19 cellular contexts compared by ENCODE assay signal in genomic region chr11:16111690-16112089, GRCh38.
DNase-seq lines count a peak whose midpoint lies in the region; ATAC-seq and TF ChIP-seq lines count a peak whose summit lies in the region.
"Had no signal": no experiment of that assay in that cellular context is flagged by ENCODE, and none has a peak within 500 bp of the region (broad histone marks: within the 10 kb centered on the region; RNA-seq: fewer than 3 reads in every experiment).

No MANE protein-coding gene starts in this region.

- H3K27ac ChIP-seq in right cardiac atrium (ENCODE audit: low read length), result no peak overlapping the region
- H3K27ac ChIP-seq in mesendoderm (ENCODE audit: low read depth, low read length), result no peak overlapping the region
- H3K27ac ChIP-seq in thyroid gland, result no peak overlapping the region
- H3K27ac ChIP-seq: lower lobe of right lung, VCaP had no signal

- peak in 1 of 3 donors; percentile 28 for DNase-seq in right cardiac atrium
- DNase-seq in cardiac septum (ENCODE audit: low spot score), result no peak
- DNase-seq in epithelial cell of proximal tubule (ENCODE audit: low read depth), result peak; percentile 3
- DNase-seq in mesendoderm, result peak; percentile 5
- peak; percentile 31 to 37 for DNase-seq in thyroid gland
- DNase-seq in NCI-H526 treated with DMSO at 0.1 percent for 48 hours (lab: John Stamatoyannopoulos, UW), result no peak
- no peak for DNase-seq in activated T-helper 1 cell treated with anti-CD3 and anti-CD28 coated beads, Interleukin-12 subunit alpha, Interleukin-12 subunit beta, Interleukin-2, Interleukin-4 antibody, amounts not matched to agents 30 ng/mL and 10 ng/mL and 1 ng/mL, durations not matched to agents 14 hours and 24 hours and 36 hours (ENCODE audit: low spot score)
- DNase-seq: ACHN; DMS79; effector memory CD4-positive, alpha-beta T cell; hippocampal formation; lower lobe of right lung; NCI-H1417 treated with DMSO at 0.1 percent for 48 hours; NCI-H2227 treated with DMSO at 0.1 percent for 48 hours had no signal

- TF ChIP-seq CTCF in epithelial cell of proximal tubule (conservative IDR thresholded peaks at IDR 0.05; ENCODE audit: low read depth, low read length) (no peak), thyroid gland (IDR thresholded peaks at IDR 0.05) (no peak)

- no peaks in the 10 kb centered on the region for H3K79me2 ChIP-seq in mesendoderm (ENCODE audit: control insufficient read depth, insufficient read depth, low read length)

- no peak overlapping the region for H3K4me3 Mint-ChIP-seq in activated T-helper 1 cell treated with anti-CD3 and anti-CD28 coated beads, Interleukin-12 subunit alpha, Interleukin-12 subunit beta, Interleukin-2, Interleukin-4 antibody, amounts not matched to agents 30 ng/mL and 10 ng/mL and 1 ng/mL, durations not matched to agents 14 hours and 24 hours and 36 hours
- H3K4me3 Mint-ChIP-seq: activated T-helper 17 cell treated with anti-CD3 and anti-CD28 coated beads, Interleukin-2, amount 50 U/mL, for 72 hours; central memory CD8-positive, alpha-beta T cell; natural killer cell treated with Interleukin-12 subunit alpha and Interleukin-12 subunit beta and Interleukin-15 and Interleukin-18, amount 100 ng/mL, for 72 hours had no signal

- no peak overlapping the region for H3K4me2 ChIP-seq in mesendoderm (ENCODE audit: low read length)

- no peaks in the 10 kb centered on the region for H3K79me1 ChIP-seq in mesendoderm (ENCODE audit: low read length)

- H3K4me3 ChIP-seq in right cardiac atrium (ENCODE audit: low read length) (peak overlapping the region; percentile 9), epithelial cell of proximal tubule (ENCODE audit: low read depth, low read length) (no peak overlapping the region), mesendoderm (ENCODE audit: low read length) (no peak overlapping the region), thyroid gland (replicated peaks in 1 of 3) (no peak overlapping the region)
- H3K4me3 ChIP-seq: lower lobe of right lung had no signal

- H2BK5ac ChIP-seq in mesendoderm (ENCODE audit: low read length), result no peak overlapping the region

- no peak overlapping the region for H4K5ac ChIP-seq in mesendoderm (ENCODE audit: low read length)

- H3K27me3 Mint-ChIP-seq in activated T-helper 1 cell treated with anti-CD3 and anti-CD28 coated beads, Interleukin-12 subunit alpha, Interleukin-12 subunit beta, Interleukin-2, Interleukin-4 antibody, amounts not matched to agents 30 ng/mL and 10 ng/mL and 1 ng/mL, durations not matched to agents 14 hours and 24 hours and 36 hours (ENCODE audit: insufficient read depth), result peaks cover 1% of the 10 kb centered on the region
- H3K27me3 Mint-ChIP-seq: activated T-helper 17 cell treated with anti-CD3 and anti-CD28 coated beads, Interleukin-2, amount 50 U/mL, for 72 hours; central memory CD8-positive, alpha-beta T cell; natural killer cell treated with Interleukin-12 subunit alpha and Interleukin-12 subunit beta and Interleukin-15 and Interleukin-18, amount 100 ng/mL, for 72 hours had no signal

- H3K9me3 Mint-ChIP-seq in activated T-helper 1 cell treated with anti-CD3 and anti-CD28 coated beads, Interleukin-12 subunit alpha, Interleukin-12 subunit beta, Interleukin-2, Interleukin-4 antibody, amounts not matched to agents 30 ng/mL and 10 ng/mL and 1 ng/mL, durations not matched to agents 14 hours and 24 hours and 36 hours, result peaks cover 3% of the 10 kb centered on the region
- H3K9me3 Mint-ChIP-seq: activated T-helper 17 cell treated with anti-CD3 and anti-CD28 coated beads, Interleukin-2, amount 50 U/mL, for 72 hours; natural killer cell treated with Interleukin-12 subunit alpha and Interleukin-12 subunit beta and Interleukin-15 and Interleukin-18, amount 100 ng/mL, for 72 hours had no signal

- H3K27me3 ChIP-seq in right cardiac atrium (ENCODE audit: control insufficient read depth, insufficient read depth) (no peaks in the 10 kb centered on the region), mesendoderm (ENCODE audit: insufficient read depth, low read length, poor library complexity) (no peaks in the 10 kb centered on the region), thyroid gland (no peaks in the 10 kb centered on the region)

- H3K23ac ChIP-seq in mesendoderm (ENCODE audit: low read length), result no peak overlapping the region

- TF ChIP-seq POLR2A in thyroid gland (IDR thresholded peaks at IDR 0.05), result no peak

- H3K9me3 ChIP-seq in right cardiac atrium (ENCODE audit: control insufficient read depth, low read length) (no peaks in the 10 kb centered on the region), thyroid gland (no peaks in the 10 kb centered on the region)
- H3K9me3 ChIP-seq: lower lobe of right lung had no signal

- H2AK5ac ChIP-seq in mesendoderm (ENCODE audit: low read length), result no peak overlapping the region

- 78% methylated on average over 2 of the region's 2 CpGs for WGBS in right cardiac atrium
- no CpG with 5 or more reads among the region's 2 CpGs for WGBS in mesendoderm (ENCODE audit: extremely low coverage, insufficient coverage, low lambda C conversion rate)
- 65 to 81% methylated on average over 2 of the region's 2 CpGs for WGBS in thyroid gland, 2 donors

- intact Hi-C loops in right cardiac atrium (cut with DNase I), result no loop called here
- intact Hi-C loops in cardiac septum (cut with DNase I), result loop anchor here (10.0 kb wide), 1 partner anchor 287 kb away; no protein-coding TSS in a partner anchor
- intact Hi-C loops in thyroid gland (cut with DNase I), result no loop called here
- intact Hi-C loops in activated T-helper 1 cell treated with anti-CD3 and anti-CD28 coated beads, Interleukin-12 subunit alpha, Interleukin-12 subunit beta, Interleukin-2, Interleukin-4 antibody, amounts not matched to agents 30 ng/mL and 10 ng/mL and 1 ng/mL, durations not matched to agents 14 hours and 24 hours and 36 hours (cut with micrococcal nuclease), result no loop called here

- H3K56ac ChIP-seq in mesendoderm (ENCODE audit: low read length), result no peak overlapping the region

- no peak for ATAC-seq in right cardiac atrium
- no peak for ATAC-seq in activated CD4-positive, CD25-positive, alpha-beta regulatory T cell treated with anti-CD3 and anti-CD28 coated beads, Interleukin-2, amount 50 U/mL, for 24 hours
- ATAC-seq: activated T-helper 17 cell treated with anti-CD3 and anti-CD28 coated beads, Interleukin-2, amount 50 U/mL, for 72 hours; lower lobe of right lung; natural killer cell treated with Interleukin-12 subunit alpha and Interleukin-12 subunit beta and Interleukin-15 and Interleukin-18, amount 100 ng/mL, for 72 hours had no signal

- no peak overlapping the region for H2BK120ac ChIP-seq in mesendoderm (ENCODE audit: low read depth, low read length)

- H3K36me3 ChIP-seq in mesendoderm (ENCODE audit: control insufficient read depth, insufficient read depth, low read length), result no peaks in the 10 kb centered on the region
- no peaks in the 10 kb centered on the region for H3K36me3 ChIP-seq in thyroid gland
- H3K36me3 ChIP-seq: lower lobe of right lung had no signal

- H3K18ac ChIP-seq in mesendoderm (ENCODE audit: low read length), result no peak overlapping the region

- no peak overlapping the region for H2BK15ac ChIP-seq in mesendoderm (replicated peaks; ENCODE audit: low read depth)

- no peaks in the 10 kb centered on the region for H3K36me3 Mint-ChIP-seq in activated T-helper 1 cell treated with anti-CD3 and anti-CD28 coated beads, Interleukin-12 subunit alpha, Interleukin-12 subunit beta, Interleukin-2, Interleukin-4 antibody, amounts not matched to agents 30 ng/mL and 10 ng/mL and 1 ng/mL, durations not matched to agents 14 hours and 24 hours and 36 hours (ENCODE audit: low read depth)
- H3K36me3 Mint-ChIP-seq: natural killer cell treated with Interleukin-12 subunit alpha and Interleukin-12 subunit beta and Interleukin-15 and Interleukin-18, amount 100 ng/mL, for 72 hours had no signal

- H3K9ac ChIP-seq in mesendoderm (ENCODE audit: low read length), result no peak overlapping the region

- H3K4ac ChIP-seq in mesendoderm (ENCODE audit: low read depth, low read length), result no peak overlapping the region

- H3K27ac Mint-ChIP-seq in activated T-helper 1 cell treated with anti-CD3 and anti-CD28 coated beads, Interleukin-12 subunit alpha, Interleukin-12 subunit beta, Interleukin-2, Interleukin-4 antibody, amounts not matched to agents 30 ng/mL and 10 ng/mL and 1 ng/mL, durations not matched to agents 14 hours and 24 hours and 36 hours, result no peak overlapping the region
- H3K27ac Mint-ChIP-seq: activated T-helper 17 cell treated with anti-CD3 and anti-CD28 coated beads, Interleukin-2, amount 50 U/mL, for 72 hours; natural killer cell treated with Interleukin-12 subunit alpha and Interleukin-12 subunit beta and Interleukin-15 and Interleukin-18, amount 100 ng/mL, for 72 hours had no signal

- H3K4me1 Mint-ChIP-seq in activated T-helper 1 cell treated with anti-CD3 and anti-CD28 coated beads, Interleukin-12 subunit alpha, Interleukin-12 subunit beta, Interleukin-2, Interleukin-4 antibody, amounts not matched to agents 30 ng/mL and 10 ng/mL and 1 ng/mL, durations not matched to agents 14 hours and 24 hours and 36 hours (ENCODE audit: low read depth), result no peaks in the 10 kb centered on the region
- H3K4me1 Mint-ChIP-seq: activated T-helper 17 cell treated with anti-CD3 and anti-CD28 coated beads, Interleukin-2, amount 50 U/mL, for 72 hours; central memory CD8-positive, alpha-beta T cell had no signal

- H4K8ac ChIP-seq in mesendoderm (ENCODE audit: low read depth, low read length), result no peak overlapping the region

- H3K4me1 ChIP-seq in right cardiac atrium (ENCODE audit: control insufficient read depth, insufficient read depth, low read length) (peaks cover 4% of the 10 kb centered on the region), mesendoderm (ENCODE audit: control insufficient read depth, low read depth, low read length) (no peaks in the 10 kb centered on the region), thyroid gland (no peaks in the 10 kb centered on the region)
- H3K4me1 ChIP-seq: lower lobe of right lung had no signal

Comparison
In these comparisons a context has a peak if more than half of its experiments do, and no peak if none do; other contexts are left out.
1. DNase-seq: peak in epithelial cell of proximal tubule (single experiment), mesendoderm (single experiment) and thyroid gland (2 of 2); none in cardiac septum (single experiment), NCI-H526 treated with DMSO at 0.1 percent for 48 hours (single experiment) and activated T-helper 1 cell treated with anti-CD3 and anti-CD28 coated beads, Interleukin-12 subunit alpha, Interleukin-12 subunit beta, Interleukin-2, Interleukin-4 antibody, amounts not matched to agents 30 ng/mL and 10 ng/mL and 1 ng/mL, durations not matched to agents 14 hours and 24 hours and 36 hours (single experiment).